In genomic region chr19:1271528-1272422, GRCh38 we compare ENCODE assay signal across 1 cellular context.
A peak's percentile ranks its signal among the peaks of the same experiment; 100 is the strongest.
TF ChIP-seq lines count a peak whose summit lies in the region.

No MANE protein-coding gene starts in this region.

TF ChIP-seq in K562, 482 proteins besides CTCF, POLR2A, EP300 and RAD21 (continued from another document and continues in another):
- TF ChIP-seq IRF9 (tag; IDR thresholded peaks at IDR 0.05) (no peak), BRF1 (IDR thresholded peaks at IDR 0.05; ENCODE audit: borderline replicate concordance, extremely low read depth, insufficient read length) (no peak), ZNF121 (CRISPR knock-in tag; conservative IDR thresholded peaks at IDR 0.05) (peak; percentile 61; the same call in 1 of the 2 replicates), STAT5B (CRISPR knock-in tag; IDR thresholded peaks at IDR 0.05) (no peak), NR4A1 (CRISPR knock-in tag; IDR thresholded peaks at IDR 0.05) (no peak), NR4A1 (tag; IDR thresholded peaks at IDR 0.05) (peak; percentile 52), CEBPG (CRISPR knock-in tag; IDR thresholded peaks at IDR 0.05) (0 out of 2 replicates have a peak, but pooled peaks have one; percentile 34), CEBPG (tag; conservative IDR thresholded peaks at IDR 0.05 in 1 of 2, IDR thresholded peaks at IDR 0.05 in 1 of 2) (no peak), MCM2 (IDR thresholded peaks at IDR 0.05; ENCODE audit: low read depth) (no peak), MAFF (IDR thresholded peaks at IDR 0.05; ENCODE audit: low read length) (no peak), TFE3 (CRISPR knock-in tag; IDR thresholded peaks at IDR 0.05) (no peak), ZNF398 (CRISPR knock-in tag; IDR thresholded peaks at IDR 0.05) (no peak), JUNB (CRISPR knock-in tag; conservative IDR thresholded peaks at IDR 0.05) (no peak), MBD2 (IDR thresholded peaks at IDR 0.05; ENCODE audit: borderline replicate concordance, low read depth) (no peak), HDAC2 (IDR thresholded peaks at IDR 0.05) (no peak), ZBTB7A (IDR thresholded peaks at IDR 0.05; ENCODE audit: borderline replicate concordance, control insufficient read depth, low read depth, low read length) (no peak), HIVEP1 (CRISPR knock-in tag; IDR thresholded peaks at IDR 0.05) (no peak), ZNF518B (CRISPR knock-in tag; IDR thresholded peaks at IDR 0.05) (no peak), ATF1 (CRISPR knock-in tag; IDR thresholded peaks at IDR 0.05) (no peak), ATF1 (tag; IDR thresholded peaks at IDR 0.05) (no peak), MGA (IDR thresholded peaks at IDR 0.05) (peak; percentile 49), ZFPM2 (CRISPR knock-in tag; IDR thresholded peaks at IDR 0.05) (no peak), ZBED1 (IDR thresholded peaks at IDR 0.05) (no peak), KAT7 (CRISPR knock-in tag; IDR thresholded peaks at IDR 0.05; ENCODE audit: borderline replicate concordance) (no peak), ZBTB43 (CRISPR knock-in tag; IDR thresholded peaks at IDR 0.05) (no peak), SMARCC2 (IDR thresholded peaks at IDR 0.05; ENCODE audit: low read depth) (no peak), GMEB1 (CRISPR knock-in tag; IDR thresholded peaks at IDR 0.05) (no peak), ZBTB11 (CRISPR knock-in tag; IDR thresholded peaks at IDR 0.05) (no peak), MYNN (IDR thresholded peaks at IDR 0.05) (no peak; the same call in 1 of the 2 replicates), MYNN (CRISPR knock-in tag; IDR thresholded peaks at IDR 0.05) (no peak), CC2D1A (IDR thresholded peaks at IDR 0.05) (no peak)
